8 cellular contexts compared by ENCODE assay signal in the genomic region with DNA sequence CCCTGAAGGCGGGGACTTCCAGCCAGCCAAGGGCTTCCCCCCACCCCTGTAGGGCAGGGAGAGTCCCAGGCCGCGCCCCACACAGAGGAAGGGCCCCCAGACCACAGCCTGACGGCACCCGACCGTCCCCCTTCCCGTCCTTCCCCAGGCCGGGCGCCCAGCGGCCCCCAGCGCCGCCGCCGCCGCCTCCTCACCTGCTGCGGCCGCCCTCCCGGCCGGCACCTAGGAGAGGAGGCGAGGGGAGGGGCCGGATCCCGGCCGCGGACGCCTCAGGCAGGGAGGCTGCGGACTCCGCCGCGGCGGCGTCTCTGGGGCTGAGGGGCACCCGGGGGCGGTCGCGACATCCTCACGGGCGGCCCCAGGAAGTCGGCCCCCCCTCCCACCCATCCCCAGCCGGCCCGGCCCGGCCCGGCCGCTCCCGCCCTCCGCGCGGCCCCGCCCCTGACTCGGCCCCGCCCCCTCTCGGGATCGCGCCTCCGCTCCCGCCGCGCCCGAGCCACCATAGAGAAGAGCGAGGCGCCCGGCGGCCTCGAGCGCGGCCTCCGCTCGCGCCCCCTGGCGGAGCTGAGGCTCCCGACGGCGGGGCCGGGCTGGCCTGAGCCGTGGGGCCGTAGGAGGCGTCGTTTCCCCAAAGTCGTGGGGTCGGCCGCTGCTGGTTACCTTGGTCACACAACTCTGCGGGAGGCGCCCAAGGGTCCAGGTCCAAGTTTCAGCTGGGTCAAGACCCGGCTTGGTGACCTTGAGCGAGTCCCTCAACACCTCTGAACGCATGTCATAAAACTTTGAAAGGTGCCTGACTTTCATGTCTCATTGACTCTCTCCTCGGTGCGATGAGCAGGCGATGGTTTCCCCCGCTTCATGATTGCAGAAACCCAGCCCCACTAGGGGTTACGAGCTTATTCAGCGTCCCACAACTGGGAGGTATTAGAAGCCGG. TPM values are rescaled to one million over a fixed set of nuclear protein-coding genes. Genes with fewer than 3 reads are reported as not detected.
DNase-seq lines count a peak whose midpoint lies in the region; ATAC-seq and TF ChIP-seq lines count a peak whose summit lies in the region.

No MANE protein-coding gene starts in this region.

- WGBS in adipose tissue, 3 donors = 2 to 5% (median 2%) methylated on average over 37 to 92 of the region's 92 CpGs
- WGBS in heart right ventricle, 2 donors = 3 to 5% methylated on average over 58 to 92 of the region's 92 CpGs

- TF ChIP-seq CTCF in GM12872 (IDR thresholded peaks at IDR 0.05; ENCODE audit: insufficient read depth, low read depth, low read length) (peak; percentile 72), NB4 (IDR thresholded peaks at IDR 0.05; ENCODE audit: low read depth, low read length) (peak; percentile 58), heart right ventricle (IDR thresholded peaks at IDR 0.05) (peak; percentile 72 to 92 (median 84))

- H3K4me1 ChIP-seq in heart right ventricle = peaks cover 0 to 27% (median 11%) of the 10 kb centered on the region in 9 donors

- no peaks in the 10 kb centered on the region for H3K27me3 ChIP-seq in heart right ventricle

- DNase-seq in NB4 (ENCODE audit: low read depth) = peak; percentile 90
- DNase-seq in SW480 (ENCODE audit: low spot score) = peak; percentile 82
- peak; percentile 85 to 91 for DNase-seq in heart right ventricle
- DNase-seq in posterior vena cava (ENCODE audit: low spot score) = peak; percentile 96
- peak; percentile 88 for DNase-seq in ureter (ENCODE audit: low spot score)

- H3K36me3 ChIP-seq in heart right ventricle = no peaks in the 10 kb centered on the region

- peak; percentile 16 for TF ChIP-seq POLR2A in NB4 (IDR thresholded peaks at IDR 0.05; ENCODE audit: extremely low read depth, insufficient read length)

- intact Hi-C loops in heart right ventricle (cut with DNase I) (loop anchor here in 7 of 10 donors (1.0 to 10.0 kb wide), 7 partner anchors 30 to 107 kb away; a partner anchor contains a TSS), posterior vena cava (cut with DNase I) (loop anchor here in 1 of 2 donors (5.0 kb wide), 2 partner anchors 237 to 1478 kb away; no protein-coding TSS in a partner anchor)

- peak overlapping the region; percentile 64 for H3K27ac ChIP-seq in adipose tissue (ENCODE audit: low read depth, low read length)
- H3K27ac ChIP-seq in heart right ventricle = peak overlapping the region; percentile 33 to 95 (median 86)

- ATAC-seq in HG02571 (IDR thresholded peaks at IDR 0.05; ENCODE audit: unreplicated experiment) (peak; percentile 65), heart right ventricle (peak; percentile 93 to 98 (median 96))

- no peaks in the 10 kb centered on the region for H3K9me3 ChIP-seq in heart right ventricle

- H3K4me3 ChIP-seq in NB4 (ENCODE audit: low read depth, low read length) (peak overlapping the region; percentile 90), heart right ventricle (peak overlapping the region; percentile 76 to 99 (median 92))

RNA-seq across cellular contexts. Expression of a gene that starts 25.7 kb away (rescaled TPM):
- polyA plus RNA-seq in adipose tissue (1 to 10 TPM; 5.5 to 9.9 (median 7.6) TPM), heart right ventricle (1 to 10 TPM; 2.3 to 4.6 TPM)
- total RNA-seq in heart right ventricle (10 to 100 TPM in 9 of 10 donors, 1 to 10 TPM in 1; 9.2 to 19.3 (median 13.9) TPM), posterior vena cava (10 to 100 TPM; 19.8 to 23.0 TPM), ureter (40.1 TPM)

RNA-seq across cellular contexts. Expression of a gene that starts 30.5 kb away (rescaled TPM):
- polyA plus RNA-seq in adipose tissue (1 to 10 TPM; 4.1 to 7.0 (median 4.6) TPM), heart right ventricle (1 to 10 TPM; 3.0 to 4.3 TPM)
- total RNA-seq in heart right ventricle (1 to 10 TPM; 3.2 to 9.6 (median 5.6) TPM), posterior vena cava (10 to 100 TPM; 10.5 to 10.8 TPM), ureter (13.1 TPM)

RNA-seq across cellular contexts. Expression of a gene that starts 32.2 kb away (rescaled TPM):
- polyA plus RNA-seq in adipose tissue (under 1 TPM in 2 of 3 donors, not detected in 1; 0.03 to 0.09 TPM), heart right ventricle (not detected)
- total RNA-seq in heart right ventricle (not detected), posterior vena cava (not detected), ureter (not detected)

RNA-seq across cellular contexts. Expression of a gene that starts 52.9 kb away (rescaled TPM):
- polyA plus RNA-seq in adipose tissue = 10 to 100 TPM in 2 of 3 donors, 1 to 10 TPM in 1; 7.5 to 24.5 (median 15.3) TPM
- 1 to 10 TPM; 2.7 to 5.1 (median 4.2) TPM for total RNA-seq in heart right ventricle
- polyA plus RNA-seq in heart right ventricle = 1 to 10 TPM; 1.8 to 7.5 TPM
- 1 to 10 TPM; 8.4 to 9.1 TPM for total RNA-seq in posterior vena cava
- total RNA-seq in ureter = 20.0 TPM

RNA-seq across cellular contexts. Expression of a gene that starts 58.4 kb away (rescaled TPM):
- polyA plus RNA-seq in adipose tissue (under 1 TPM; under 0.01 to 0.03 (median 0.02) TPM), heart right ventricle (10 to 100 TPM; 27.8 to 35.0 TPM)
- total RNA-seq in heart right ventricle (100 to 1,000 TPM; 174 to 303 (median 251) TPM), posterior vena cava (not detected), ureter (0.08 TPM)

Comparison
In these comparisons a context has a peak if more than half of its experiments do, and no peak if none do; other contexts are left out.
1. Peak in every context shown above with its lines: DNase-seq, ATAC-seq, H3K4me3 ChIP-seq and H3K27ac ChIP-seq.